ENCODE assay signal across 12 cellular contexts in genomic region chr19:51971624-51972023, GRCh38. TPM values are rescaled to one million over a fixed set of nuclear protein-coding genes. Genes with fewer than 3 reads are reported as not detected.
DNase-seq lines count a peak whose midpoint lies in the region; ATAC-seq and TF ChIP-seq lines count a peak whose summit lies in the region.
"Had no signal": no experiment of that assay in that cellular context is flagged by ENCODE, and none has a peak within 500 bp of the region (broad histone marks: within the 10 kb centered on the region; RNA-seq: fewer than 3 reads in every experiment).

No MANE protein-coding gene starts in this region.

- TF ChIP-seq EP300 in SK-N-SH (IDR thresholded peaks at IDR 0.05; ENCODE audit: borderline replicate concordance in 1 of 2, low read depth in 1 of 2, low read length in 1 of 2): no peak

- H3K4me1 Mint-ChIP-seq in T-helper 17 cell: no peaks in the 10 kb centered on the region

- no peak overlapping the region for H3K27ac Mint-ChIP-seq in T-helper 17 cell

- CTCF ChIA-PET in SK-N-SH (lab: Yijun Ruan, JAX): no interaction called here

- peak; percentile 8 for DNase-seq in stimulated activated CD4-positive, alpha-beta T cell treated with anti-CD3 and anti-CD28 coated beads, Interleukin-15, amount 100 ng/mL, for 24 hours
- no peak for DNase-seq in stimulated activated CD4-positive, alpha-beta T cell treated with anti-CD3 and anti-CD28 coated beads, Interleukin-4, amount 100 ng/mL, for 24 hours
- DNase-seq in T-helper 17 cell (no peak), fibroblast of the aortic adventitia (ENCODE audit: low read depth) (peak; percentile 22), SK-N-SH (no peak), GF-D8 (lab: John Stamatoyannopoulos, UW) (no peak), vagina (ENCODE audit: extremely low spot score in 2 of 2) (no peak)
- DNase-seq: effector CD4-positive, alpha-beta T cell; NCI-H1092; small intestine had no signal

- H3F3A ChIP-seq in SK-N-SH (replicated peaks; ENCODE audit: insufficient read depth): no peaks in the 10 kb centered on the region

- peak overlapping the region; percentile 4 for H3K4me3 Mint-ChIP-seq in T-helper 17 cell

- no peaks in the 10 kb centered on the region for H3K9me2 ChIP-seq in SK-N-SH

- intact Hi-C loops in vagina (cut with DNase I): no loop called here

- TF ChIP-seq RAD21 in SK-N-SH (IDR thresholded peaks at IDR 0.05; ENCODE audit: low read length): no peak

- no peak overlapping the region for H3K9ac ChIP-seq in SK-N-SH

- no peak overlapping the region for H3K4me3 ChIP-seq in fibroblast of the aortic adventitia (ENCODE audit: low read depth, low read length)
- peak overlapping the region in 1 of 2 experiments; percentile 14; a peak in 1 of 4 replicates for H3K4me3 ChIP-seq in SK-N-SH (ENCODE audit: low read depth in 2 of 2, low read length in 1 of 2)
- H3K4me3 ChIP-seq in vagina: peak overlapping the region in 1 of 2 donors; percentile 6

- H3K27ac ChIP-seq in SK-N-SH (ENCODE audit: low read depth in 2 of 2, low read length in 1 of 2) (no peak overlapping the region), vagina (no peak overlapping the region)
- H3K27ac ChIP-seq: C4-2B had no signal

- peaks cover 80% of the 10 kb centered on the region for H3K9me3 ChIP-seq in T-helper 17 cell (ENCODE audit: control insufficient read depth, low read length, poor library complexity, severe bottlenecking)
- H3K9me3 ChIP-seq in SK-N-SH: peaks cover 44% of the 10 kb centered on the region
- H3K9me3 ChIP-seq in vagina: peaks cover 91% of the 10 kb centered on the region

- H4K20me1 ChIP-seq in SK-N-SH (ENCODE audit: insufficient read depth): no peaks in the 10 kb centered on the region

- H3K4me2 ChIP-seq in SK-N-SH: no peak overlapping the region

- H3K36me3 ChIP-seq in SK-N-SH (replicated peaks in 1 of 2; ENCODE audit: control insufficient read depth in 1 of 2, insufficient read depth in 2 of 2, low read length in 1 of 2) (peaks cover 56 to 84% of the 10 kb centered on the region in 2 experiments), vagina (peaks cover 40 to 97% of the 10 kb centered on the region in 2 donors)

- WGBS in SK-N-SH (ENCODE audit: low lambda C conversion rate): 73% methylated on average over 4 of the region's 4 CpGs

- ATAC-seq in T-helper 17 cell (no peak), GM21723 (IDR thresholded peaks at IDR 0.05; ENCODE audit: unreplicated experiment) (no peak)

- H3K79me2 ChIP-seq in SK-N-SH (ENCODE audit: insufficient read depth): peaks cover 22% of the 10 kb centered on the region

- POLR2A ChIA-PET in SK-N-SH (lab: Yijun Ruan, JAX): no interaction called here

- H3K27me3 Mint-ChIP-seq in T-helper 17 cell: no peaks in the 10 kb centered on the region

- H2AFZ ChIP-seq in SK-N-SH (ENCODE audit: low read depth): no peak overlapping the region

- peaks cover 24% of the 10 kb centered on the region for H3K36me3 Mint-ChIP-seq in T-helper 17 cell (ENCODE audit: low read depth)

- no peaks in the 10 kb centered on the region for H3K4me1 ChIP-seq in SK-N-SH (ENCODE audit: control insufficient read depth in 1 of 2, insufficient read depth in 2 of 2, low read depth in 1 of 2, low read length in 1 of 2)
- H3K4me1 ChIP-seq in vagina: no peaks in the 10 kb centered on the region

- no peak for TF ChIP-seq POLR2A in vagina (IDR thresholded peaks at IDR 0.05)

- no peak for TF ChIP-seq CTCF in fibroblast of the aortic adventitia (IDR thresholded peaks at IDR 0.05; ENCODE audit: insufficient read depth, low read length)
- TF ChIP-seq CTCF in SK-N-SH (IDR thresholded peaks at IDR 0.05): no peak
- no peak for TF ChIP-seq CTCF in vagina (IDR thresholded peaks at IDR 0.05)

- H3K27me3 ChIP-seq in SK-N-SH (ENCODE audit: insufficient read depth): no peaks in the 10 kb centered on the region
- no peaks in the 10 kb centered on the region for H3K27me3 ChIP-seq in vagina

TF ChIP-seq in SK-N-SH, 30 proteins besides CTCF, POLR2A, EP300 and RAD21:
- TF ChIP-seq MEF2A (IDR thresholded peaks at IDR 0.05; ENCODE audit: borderline replicate concordance, low read depth) (no peak), FOXM1 (IDR thresholded peaks at IDR 0.05; ENCODE audit: low read depth) (no peak), YY1 (IDR thresholded peaks at IDR 0.05; ENCODE audit: low read depth) (no peak), REST (IDR thresholded peaks at IDR 0.05; ENCODE audit: low read depth, low read length) (no peak), TCF12 (IDR thresholded peaks at IDR 0.05) (no peak), RCOR1 (IDR thresholded peaks at IDR 0.05; ENCODE audit: low read length) (no peak)
TF ChIP-seq in SK-N-SH: peak in this region for 0.

RNA-seq across cellular contexts. Expression of gene ZNF350, which starts 15.0 kb away (rescaled TPM):
- total RNA-seq in T-helper 17 cell (10 to 100 TPM; 33.5 to 36.0 TPM), fibroblast of the aortic adventitia (ENCODE audit: low replicate concordance) (9.1 and 14.6 TPM in 2 replicates), vagina (8.6 TPM)
- 3.4 and 4.1 TPM in 2 replicates for polyA plus RNA-seq in SK-N-SH (2012; rRNA removed)
- 4.2 and 4.3 TPM in 2 replicates for polyA plus RNA-seq in SK-N-SH (2012; cell fraction: cytosol; rRNA removed)
- 3.6 and 7.1 TPM in 2 replicates for polyA plus RNA-seq in SK-N-SH (2012; cell fraction: nucleus; rRNA removed)

RNA-seq across cellular contexts. Expression of gene ZNF615, which starts 36.4 kb away (rescaled TPM):
- total RNA-seq in T-helper 17 cell (10 to 100 TPM; 12.0 to 12.2 TPM), fibroblast of the aortic adventitia (ENCODE audit: low replicate concordance) (8.8 and 10.8 TPM in 2 replicates), vagina (6.4 TPM)
- 1.6 and 3.0 TPM in 2 replicates for polyA plus RNA-seq in SK-N-SH (2012; rRNA removed)
- polyA plus RNA-seq in SK-N-SH (2012; cell fraction: cytosol; rRNA removed): 2.3 and 2.4 TPM in 2 replicates
- 2.7 and 4.2 TPM in 2 replicates for polyA plus RNA-seq in SK-N-SH (2012; cell fraction: nucleus; rRNA removed)

RNA-seq across cellular contexts. Expression of gene ZNF613, which starts 44.4 kb away (rescaled TPM):
- total RNA-seq in T-helper 17 cell (1 to 10 TPM; 2.0 to 3.3 TPM), fibroblast of the aortic adventitia (ENCODE audit: low replicate concordance) (0.16 and 7.8 TPM in 2 replicates), vagina (4.2 TPM)
- 2.2 and 3.1 TPM in 2 replicates for polyA plus RNA-seq in SK-N-SH (2012; rRNA removed)
- polyA plus RNA-seq in SK-N-SH (2012; cell fraction: cytosol; rRNA removed): 2.5 and 3.2 TPM in 2 replicates
- polyA plus RNA-seq in SK-N-SH (2012; cell fraction: nucleus; rRNA removed): 2.7 and 4.4 TPM in 2 replicates

RNA-seq across cellular contexts. Expression of gene ZNF614, which starts 56.6 kb away (rescaled TPM):
- 1 to 10 TPM; 6.6 to 8.0 TPM for total RNA-seq in T-helper 17 cell
- total RNA-seq in fibroblast of the aortic adventitia (ENCODE audit: low replicate concordance): 4.3 and 9.9 TPM in 2 replicates
- polyA plus RNA-seq in SK-N-SH (2012; rRNA removed): 2.8 and 3.6 TPM in 2 replicates
- 4.1 and 4.2 TPM in 2 replicates for polyA plus RNA-seq in SK-N-SH (2012; cell fraction: cytosol; rRNA removed)
- polyA plus RNA-seq in SK-N-SH (2012; cell fraction: nucleus; rRNA removed): 1.7 and 3.5 TPM in 2 replicates
- total RNA-seq in vagina: 5.9 TPM

Comparison
In these comparisons a context has a peak if more than half of its experiments do, and no peak if none do; other contexts are left out.
1. DNase-seq: peak in stimulated activated CD4-positive, alpha-beta T cell treated with anti-CD3 and anti-CD28 coated beads, Interleukin-15, amount 100 ng/mL, for 24 hours (single experiment) and fibroblast of the aortic adventitia (single experiment); none in stimulated activated CD4-positive, alpha-beta T cell treated with anti-CD3 and anti-CD28 coated beads, Interleukin-4, amount 100 ng/mL, for 24 hours (single experiment), T-helper 17 cell (0 of 3), SK-N-SH (single experiment), GF-D8 (single experiment) and vagina (0 of 2).